In the genomic region with DNA sequence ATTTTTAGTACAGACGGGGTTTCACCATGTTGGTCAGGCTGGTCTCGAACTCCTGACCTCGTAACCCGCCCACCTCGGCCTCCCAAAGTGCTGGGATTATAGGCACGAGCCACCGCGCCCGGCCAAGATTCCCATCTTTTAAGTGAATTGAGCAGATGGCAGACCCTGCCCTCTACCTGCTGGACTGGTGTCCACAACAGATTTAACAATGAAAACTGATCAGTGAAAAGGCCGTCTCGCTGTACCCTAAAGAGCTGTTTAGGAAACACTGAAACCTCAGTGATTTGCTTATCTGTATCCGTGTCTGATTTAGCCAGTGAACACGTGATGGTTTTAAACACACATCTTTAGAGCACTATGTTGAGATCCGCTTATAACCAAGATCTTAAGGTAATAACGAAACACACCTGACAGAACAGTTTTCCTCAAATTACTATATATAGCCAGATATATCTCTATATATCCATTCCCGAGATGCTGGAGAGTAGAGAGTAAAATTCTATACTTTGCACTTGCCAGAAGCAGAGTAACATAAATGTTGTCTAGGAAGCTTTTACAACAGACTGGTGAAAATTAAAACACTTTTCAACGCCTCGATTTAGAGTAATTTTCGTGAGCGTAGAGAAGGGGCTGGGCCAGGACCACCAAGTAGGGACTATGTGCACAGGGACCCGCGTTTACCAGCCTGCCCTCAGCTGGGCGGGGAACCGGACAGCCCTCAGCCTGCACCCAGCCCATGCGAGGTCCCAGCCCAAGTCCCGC, we compare ENCODE assay signal across 8 cellular contexts. TPM values are rescaled to one million over a fixed set of nuclear protein-coding genes. Genes with fewer than 3 reads are reported as not detected.
DNase-seq lines count a peak whose midpoint lies in the region; ATAC-seq and TF ChIP-seq lines count a peak whose summit lies in the region.

No MANE protein-coding gene starts in this region.

- ATAC-seq in GM21367 (IDR thresholded peaks at IDR 0.05; ENCODE audit: unreplicated experiment) (peak; percentile 49), HG03558 (IDR thresholded peaks at IDR 0.05; ENCODE audit: extremely low read depth, unreplicated experiment) (peak; percentile 23)

- DNase-seq in NCI-H2107 treated with DMSO at 0.1 percent for 48 hours (lab: John Stamatoyannopoulos, UW; ENCODE audit: unreplicated experiment) (peak; percentile 7), NCI-H2107 (lab: John Stamatoyannopoulos, UW) (no peak), RKO (ENCODE audit: low spot score) (peak; percentile 65), lung microvascular endothelial cell (ENCODE audit: low read depth in 2 of 2) (peak; percentile 15 to 61), tibial nerve (ENCODE audit: low spot score in 2 of 2) (peak; percentile 45 to 52)

- H3K27ac ChIP-seq in duodenal mucosa (ENCODE audit: low read depth, low read length) (peak overlapping the region; percentile 67), tibial nerve (peak overlapping the region; percentile 74 to 95 (median 86))

- WGBS in tibial nerve, 2 donors, result 26% methylated on average over 26 of the region's 26 CpGs

- peak overlapping the region; percentile 58 to 71 for H3K9ac ChIP-seq in duodenal mucosa (ENCODE audit: low read depth in 1 of 2, low read length in 2 of 2)

- TF ChIP-seq EP300 in tibial nerve (IDR thresholded peaks at IDR 0.05), result no peak

- no peaks in the 10 kb centered on the region for H3K27me3 ChIP-seq in duodenal mucosa (ENCODE audit: control insufficient read depth in 1 of 2, insufficient read depth in 2 of 2, low read length in 2 of 2)
- H3K27me3 ChIP-seq in tibial nerve, result no peaks in the 10 kb centered on the region

- H3K4me1 ChIP-seq in duodenal mucosa (ENCODE audit: control insufficient read depth in 1 of 2, insufficient read depth in 2 of 2, low read length in 2 of 2) (peaks cover 9 to 18% of the 10 kb centered on the region in 2 donors), tibial nerve (peaks cover 0 to 20% (median 5%) of the 10 kb centered on the region in 4 donors)

- H3K4me3 ChIP-seq in duodenal mucosa (ENCODE audit: low read depth in 1 of 2, low read length in 2 of 2) (peak overlapping the region; percentile 89 to 99), tibial nerve (peak overlapping the region; percentile 56 to 76 (median 66))

- no peaks in the 10 kb centered on the region for H3K9me3 ChIP-seq in duodenal mucosa (ENCODE audit: control insufficient read depth in 1 of 2, low read length in 2 of 2)
- H3K9me3 ChIP-seq in tibial nerve, result no peaks in the 10 kb centered on the region

- TF ChIP-seq POLR2A in tibial nerve (IDR thresholded peaks at IDR 0.05), result no peak

- H3K36me3 ChIP-seq in duodenal mucosa (ENCODE audit: control insufficient read depth in 1 of 2, insufficient read depth in 2 of 2, low read length in 2 of 2) (no peaks in the 10 kb centered on the region), tibial nerve (no peaks in the 10 kb centered on the region)

- TF ChIP-seq CTCF in tibial nerve (IDR thresholded peaks at IDR 0.05), result no peak

RNA-seq across cellular contexts. Expression of a gene that starts 0.6 kb away (rescaled TPM):
- total RNA-seq in lung microvascular endothelial cell (0.65 and 0.99 TPM in 2 replicates), tibial nerve (1 to 10 TPM; 2.8 to 8.0 (median 5.7) TPM)

RNA-seq across cellular contexts. Expression of a gene that starts 35.2 kb away (rescaled TPM):
- total RNA-seq in lung microvascular endothelial cell (123 and 134 TPM in 2 replicates), tibial nerve (10 to 100 TPM; 58.4 to 77.0 (median 64.1) TPM)

RNA-seq across cellular contexts. Expression of a gene that starts 52.2 kb away (rescaled TPM):
- total RNA-seq in lung microvascular endothelial cell (26.6 and 27.0 TPM in 2 replicates), tibial nerve (10 to 100 TPM; 29.6 to 49.2 (median 43.7) TPM)
